9 cellular contexts compared by ENCODE assay signal in the genomic region with DNA sequence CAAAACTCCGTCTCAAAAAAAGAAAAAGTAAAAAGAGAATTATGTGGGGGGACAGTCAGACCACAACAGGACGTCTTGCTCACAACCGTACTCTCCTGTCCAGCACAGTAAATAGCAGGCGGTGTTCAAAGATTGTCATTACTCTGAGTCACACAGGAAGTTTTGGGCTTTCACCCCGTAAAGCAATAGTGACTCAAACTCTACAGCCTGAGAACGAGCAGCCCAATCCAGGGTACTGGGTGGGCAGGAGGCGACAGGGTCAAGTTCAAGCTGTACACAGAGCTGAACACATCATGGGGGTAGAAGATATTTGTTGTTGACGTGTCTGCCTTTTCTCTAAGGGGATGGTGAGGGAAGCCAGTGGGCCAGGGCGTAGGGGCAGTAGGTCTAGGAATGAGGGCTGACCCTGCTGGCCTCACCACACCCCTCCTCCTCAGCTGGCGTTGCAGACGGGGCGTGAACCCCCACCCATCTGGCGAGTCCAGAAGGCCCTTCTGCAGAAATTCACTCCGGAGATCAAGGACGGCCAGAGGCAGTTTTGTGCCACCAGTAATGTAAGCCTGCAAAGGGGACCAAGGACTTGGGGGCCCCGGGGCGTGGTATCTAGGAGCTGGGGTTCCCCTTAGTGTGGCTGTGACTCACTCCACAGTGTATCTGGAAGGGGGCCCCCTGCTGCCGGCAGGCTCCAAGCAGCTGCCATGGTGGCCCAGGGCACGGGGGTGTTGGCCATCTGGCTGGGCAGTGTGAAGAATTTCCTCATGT. TPM values are rescaled to one million over a fixed set of nuclear protein-coding genes. Genes with fewer than 3 reads are reported as not detected.
A peak's percentile ranks its signal among the peaks of the same experiment; 100 is the strongest.
DNase-seq lines count a peak whose midpoint lies in the region; ATAC-seq and TF ChIP-seq lines count a peak whose summit lies in the region.
"Had no signal": no experiment of that assay in that cellular context is flagged by ENCODE, and none has a peak within 500 bp of the region (broad histone marks: within the 10 kb centered on the region; RNA-seq: fewer than 3 reads in every experiment).

No MANE protein-coding gene starts in this region.

- intact Hi-C loops in mucosa of descending colon (cut with DNase I, micrococcal nuclease) = no loop called here

- H3K9me3 ChIP-seq in mucosa of descending colon = no peaks in the 10 kb centered on the region

- H3K36me3 ChIP-seq in mucosa of descending colon (ENCODE audit: low read depth) = no peaks in the 10 kb centered on the region

- TF ChIP-seq CTCF in C4-2B (conservative IDR thresholded peaks at IDR 0.05) = no peak
- TF ChIP-seq CTCF in mucosa of descending colon (IDR thresholded peaks at IDR 0.05) = no peak
- TF ChIP-seq CTCF in coronary artery (IDR thresholded peaks at IDR 0.05) = no peak

- H3K27ac ChIP-seq in C4-2B (peak overlapping the region; percentile 32), coronary artery (no peak overlapping the region)

- DNase-seq in HS-27A (ENCODE audit: low read depth) = peak; percentile 79
- DNase-seq in amniotic epithelial cell (ENCODE audit: low read depth) = peak; percentile 80
- no peak for DNase-seq in mucosa of descending colon
- DNase-seq in NCI-H2081 (lab: John Stamatoyannopoulos, UW) = no peak
- DNase-seq in coronary artery (ENCODE audit: low spot score) = no peak
- DNase-seq in COLO668 (lab: John Stamatoyannopoulos, UW; ENCODE audit: unreplicated experiment) = no peak
- DNase-seq: hippocampal formation had no signal

- ATAC-seq in mucosa of descending colon (peak; percentile 81), GM18868 (IDR thresholded peaks at IDR 0.05; ENCODE audit: unreplicated experiment) (no peak)

- no peak overlapping the region for H3K4me3 ChIP-seq in mucosa of descending colon
- H3K4me3 ChIP-seq in coronary artery = no peak overlapping the region

- H3K4me1 ChIP-seq in mucosa of descending colon (ENCODE audit: low read depth) = no peaks in the 10 kb centered on the region

RNA-seq across cellular contexts. Expression of gene PRR12, which starts 23.3 kb away (rescaled TPM):
- 10 to 100 TPM; 24.2 to 37.3 (median 26.2) TPM for total RNA-seq in mucosa of descending colon

RNA-seq across cellular contexts. Expression of gene RRAS, which starts 25.7 kb away (rescaled TPM):
- 10 to 100 TPM; 43.9 to 89.8 (median 48.6) TPM for total RNA-seq in mucosa of descending colon

RNA-seq across cellular contexts. Expression of gene SCAF1, which starts 27.7 kb away (rescaled TPM):
- total RNA-seq in mucosa of descending colon = 10 to 100 TPM; 55.5 to 75.0 (median 56.1) TPM

RNA-seq across cellular contexts. Expression of gene PRRG2, which starts 33.2 kb away (rescaled TPM):
- 10 to 100 TPM in 2 of 3 donors, 1 to 10 TPM in 1; 9.1 to 25.1 (median 18.9) TPM for total RNA-seq in mucosa of descending colon

RNA-seq across cellular contexts. Expression of gene NOSIP, which starts 33.9 kb away (rescaled TPM):
- 10 to 100 TPM; 59.2 to 72.5 (median 66.3) TPM for total RNA-seq in mucosa of descending colon

Comparison
In these comparisons a context has a peak if more than half of its experiments do, and no peak if none do; other contexts are left out.
1. DNase-seq: peak in HS-27A (single experiment) and amniotic epithelial cell (single experiment); none in mucosa of descending colon (0 of 3), NCI-H2081 (0 of 2), coronary artery (single experiment) and COLO668 (single experiment).